8 cellular contexts compared by ENCODE assay signal in genomic region chr19:12156254-12157058, GRCh38. TPM values are rescaled to one million over a fixed set of nuclear protein-coding genes. Genes with fewer than 3 reads are reported as not detected.
DNase-seq lines count a peak whose midpoint lies in the region; ATAC-seq and TF ChIP-seq lines count a peak whose summit lies in the region.

Gene ZNF625, minus strand, starts transcription at chr19:12156734. Its CDS starts 176 bp downstream, at chr19:12156558.

- H3K4me1 ChIP-seq in fibroblast of lung (ENCODE audit: control insufficient read depth, extremely low read depth, insufficient read depth, low read length) = peaks cover 2% of the 10 kb centered on the region
- H3K4me1 ChIP-seq in mucosa of stomach (ENCODE audit: control insufficient read depth, insufficient read depth, low read length) = no peaks in the 10 kb centered on the region
- H3K4me1 ChIP-seq in suprapubic skin = peaks cover 17% of the 10 kb centered on the region

- TF ChIP-seq CTCF in fibroblast of lung (conservative IDR thresholded peaks at IDR 0.05 in 1 of 2, IDR thresholded peaks at IDR 0.05 in 1 of 2; ENCODE audit: low read depth in 1 of 2, low read length in 2 of 2) (peak in 1 of 2 donors; percentile 3), suprapubic skin (IDR thresholded peaks at IDR 0.05) (no peak)

- no peak for TF ChIP-seq POLR2A in suprapubic skin (IDR thresholded peaks at IDR 0.05)

- peaks cover 9% of the 10 kb centered on the region for H3K79me2 ChIP-seq in fibroblast of lung (ENCODE audit: control insufficient read depth, insufficient read depth, low read length)

- H3K4me3 ChIP-seq in fibroblast of lung (replicated peaks in 1 of 4; ENCODE audit: control extremely low read depth in 1 of 4, insufficient read depth in 1 of 4, low read depth in 3 of 4, low read length in 4 of 4) = peak within 1 kb of the TSS; percentile 61 to 89 (median 76)
- peak within 1 kb of the TSS; percentile 87 for H3K4me3 ChIP-seq in mucosa of stomach (ENCODE audit: low read length)
- H3K4me3 ChIP-seq in suprapubic skin = peak within 1 kb of the TSS; percentile 79

- H3K9me3 ChIP-seq in fibroblast of lung (ENCODE audit: control insufficient read depth, insufficient read depth, low read depth, low read length) = no peaks in the 10 kb centered on the region
- no peaks in the 10 kb centered on the region for H3K9me3 ChIP-seq in mucosa of stomach (ENCODE audit: control insufficient read depth, low read length)
- no peaks in the 10 kb centered on the region for H3K9me3 ChIP-seq in suprapubic skin

- peak within 1 kb of the TSS; percentile 92 for H3K4me2 ChIP-seq in fibroblast of lung (ENCODE audit: extremely low read depth, insufficient read depth, low read length)

- no peak for DNase-seq in activated CD4-positive, CD25-positive, alpha-beta regulatory T cell (lab: John Stamatoyannopoulos, UW)
- DNase-seq in NCI-H2227 treated with DMSO at 0.1 percent for 48 hours (lab: John Stamatoyannopoulos, UW) (peak; percentile 65), fibroblast of lung (ENCODE audit: low read depth in 2 of 2) (peak; percentile 87 to 93), suprapubic skin (ENCODE audit: low spot score in 2 of 2) (peak; percentile 90 to 93)
- peak; percentile 24 for DNase-seq in activated CD8-positive, alpha-beta memory T cell treated with anti-CD3 and anti-CD28 coated beads, Interleukin-2, amount 50 U/mL, for 4 hours

- no peak for TF ChIP-seq EP300 in suprapubic skin (IDR thresholded peaks at IDR 0.05)

- whole genome bisulfite sequencing in suprapubic skin = under 1% methylated on average over 29 of the region's 57 CpGs

- peak; percentile 90 to 92 for ATAC-seq in activated CD4-positive, CD25-positive, alpha-beta regulatory T cell treated with anti-CD3 and anti-CD28 coated beads, Interleukin-2, amount 50 U/mL, for 24 hours
- peak; percentile 82 for ATAC-seq in HG02798 (IDR thresholded peaks at IDR 0.05; ENCODE audit: poor library complexity, unreplicated experiment)

- H3K27ac ChIP-seq in fibroblast of lung (ENCODE audit: insufficient read depth, low read length) (peak within 1 kb of the TSS; percentile 79), suprapubic skin (peak within 1 kb of the TSS; percentile 67)

- no peaks in the 10 kb centered on the region for H4K20me1 ChIP-seq in fibroblast of lung (ENCODE audit: control insufficient read depth, extremely low read depth, insufficient read depth, low read length)

- peak within 1 kb of the TSS; percentile 72 for H3K9ac ChIP-seq in fibroblast of lung (ENCODE audit: insufficient read depth, low read length)
- H3K9ac ChIP-seq in mucosa of stomach (ENCODE audit: low read length) = peak within 1 kb of the TSS; percentile 73

- H2AFZ ChIP-seq in fibroblast of lung (ENCODE audit: low read length) = peak within 1 kb of the TSS; percentile 90

- H3K27me3 ChIP-seq in fibroblast of lung (ENCODE audit: control insufficient read depth, insufficient read depth, low read length) (no peaks in the 10 kb centered on the region), mucosa of stomach (ENCODE audit: control insufficient read depth, insufficient read depth, low read length) (no peaks in the 10 kb centered on the region), suprapubic skin (no peaks in the 10 kb centered on the region)

- H3K36me3 ChIP-seq in fibroblast of lung (ENCODE audit: control insufficient read depth, insufficient read depth, low read length) (no peaks in the 10 kb centered on the region), mucosa of stomach (ENCODE audit: control insufficient read depth, insufficient read depth, low read length) (no peaks in the 10 kb centered on the region), suprapubic skin (no peaks in the 10 kb centered on the region)

RNA-seq across cellular contexts. Expression of gene ZNF625, which starts in this region (rescaled TPM):
- total RNA-seq in fibroblast of lung (7.7 and 15.0 TPM in 2 replicates), suprapubic skin (1 to 10 TPM; 2.4 to 5.1 (median 4.3) TPM)
- polyA plus RNA-seq in fibroblast of lung = 3.1 and 3.7 TPM in 2 replicates
- polyA plus RNA-seq in fibroblast of lung (2012) = 2.2 and 3.0 TPM in 2 replicates
- 3.3 TPM in 1 of 2 replicates, not detected in the other for polyA minus RNA-seq in fibroblast of lung (ENCODE audit: low replicate concordance)

Comparison
In these comparisons a context has a peak if more than half of its experiments do, and no peak if none do; other contexts are left out.
1. DNase-seq: peak in NCI-H2227 treated with DMSO at 0.1 percent for 48 hours (single experiment), activated CD8-positive, alpha-beta memory T cell treated with anti-CD3 and anti-CD28 coated beads, Interleukin-2, amount 50 U/mL, for 4 hours (single experiment), fibroblast of lung (2 of 2) and suprapubic skin (2 of 2); none in activated CD4-positive, CD25-positive, alpha-beta regulatory T cell (0 of 4).
2. Peak in every context shown above with its lines, with median percentiles within 50 percentile points of each other: H3K4me3 ChIP-seq.